Comparison of ENCODE assay signal across 19 cellular contexts in genomic region chr7:132368246-132368900, GRCh38.
A peak's percentile ranks its signal among the peaks of the same experiment; 100 is the strongest.
DNase-seq lines count a peak whose midpoint lies in the region; ATAC-seq and TF ChIP-seq lines count a peak whose summit lies in the region.
"Had no signal": no experiment of that assay in that cellular context is flagged by ENCODE, and none has a peak within 500 bp of the region (broad histone marks: within the 10 kb centered on the region; RNA-seq: fewer than 3 reads in every experiment).

No MANE protein-coding gene starts in this region.

- no peak for TF ChIP-seq CTCF in tibial nerve (IDR thresholded peaks at IDR 0.05)

- 87 to 88% methylated on average over 6 to 9 of the region's 11 CpGs for WGBS in tibial nerve, 2 donors

- ATAC-seq in HG02885 (IDR thresholded peaks at IDR 0.05; ENCODE audit: poor library complexity, unreplicated experiment): no peak

- DNase-seq in COR-L47 (lab: John Stamatoyannopoulos, UW) (peak; percentile 96), NCI-H1092 (lab: John Stamatoyannopoulos, UW) (peak; percentile 26), NCI-H2171 treated with DMSO at 0.1 percent for 48 hours (lab: John Stamatoyannopoulos, UW) (peak; percentile 97), RPMI8226 (peak; percentile 97), tibial nerve (ENCODE audit: low spot score in 2 of 2) (no peak), inferior parietal cortex (ENCODE audit: extremely low spot score) (no peak)
- no peak for DNase-seq in effector memory CD4-positive, alpha-beta T cell
- DNase-seq: activated CD4-positive, alpha-beta memory T cell treated with anti-CD3 and anti-CD28 coated beads, Interleukin-2, amount 10 ng/mL, durations not matched to agents 7 days and 5 days; activated CD4-positive, CD25-positive, alpha-beta regulatory T cell; activated T-cell treated with anti-CD3 and anti-CD28 coated beads for 4 hours; dermis blood vessel endothelial cell; H9; heart right ventricle; NK-92 treated with Interleukin-12 subunit alpha and Interleukin-12 subunit beta, amount 100 ng/mL, for 24 hours; psoas muscle; stimulated activated CD4-positive, alpha-beta T cell treated with anti-CD3 and anti-CD28 coated beads, Interleukin-4, amount 100 ng/mL, for 1 hour; trophoblast cell had no signal

- no peak overlapping the region for H3K4me3 ChIP-seq in effector memory CD4-positive, alpha-beta T cell (ENCODE audit: insufficient read depth, low read depth, low read length, poor library complexity, severe bottlenecking)
- H3K4me3 ChIP-seq in tibial nerve: no peak overlapping the region
- H3K4me3 ChIP-seq: heart right ventricle, psoas muscle had no signal

- no peak for TF ChIP-seq EP300 in tibial nerve (IDR thresholded peaks at IDR 0.05)

- H3K27ac ChIP-seq in effector memory CD4-positive, alpha-beta T cell (ENCODE audit: insufficient read depth, low read length, poor library complexity, severe bottlenecking): no peak overlapping the region
- H3K27ac ChIP-seq in tibial nerve: no peak overlapping the region
- H3K27ac ChIP-seq: heart right ventricle, neutrophil, psoas muscle had no signal

- no peaks in the 10 kb centered on the region for H3K27me3 ChIP-seq in effector memory CD4-positive, alpha-beta T cell (replicated peaks; ENCODE audit: control insufficient read depth, insufficient read depth, low read length, poor library complexity, severe bottlenecking)
- no peaks in the 10 kb centered on the region for H3K27me3 ChIP-seq in tibial nerve
- H3K27me3 ChIP-seq: heart right ventricle, neutrophil had no signal

- no peaks in the 10 kb centered on the region for H3K9me3 ChIP-seq in effector memory CD4-positive, alpha-beta T cell (ENCODE audit: control insufficient read depth, low read length)
- no peaks in the 10 kb centered on the region for H3K9me3 ChIP-seq in tibial nerve
- H3K9me3 ChIP-seq: heart right ventricle, neutrophil, psoas muscle had no signal

- no peaks in the 10 kb centered on the region for H3K4me1 ChIP-seq in effector memory CD4-positive, alpha-beta T cell (ENCODE audit: control insufficient read depth, insufficient read depth, low read length, poor library complexity, severe bottlenecking)
- H3K4me1 ChIP-seq in tibial nerve: no peaks in the 10 kb centered on the region
- H3K4me1 ChIP-seq: psoas muscle had no signal

- H3K36me3 ChIP-seq in effector memory CD4-positive, alpha-beta T cell (ENCODE audit: control insufficient read depth, insufficient read depth, low read length): no peaks in the 10 kb centered on the region
- no peaks in the 10 kb centered on the region for H3K36me3 ChIP-seq in tibial nerve
- H3K36me3 ChIP-seq: heart right ventricle, neutrophil had no signal

- TF ChIP-seq POLR2A in tibial nerve (IDR thresholded peaks at IDR 0.05): no peak

Comparison
In these comparisons a context has a peak if more than half of its experiments do, and no peak if none do; other contexts are left out.
1. DNase-seq: peak in COR-L47 (single experiment), NCI-H1092 (single experiment), NCI-H2171 treated with DMSO at 0.1 percent for 48 hours (single experiment) and RPMI8226 (single experiment); none in effector memory CD4-positive, alpha-beta T cell (0 of 3), tibial nerve (0 of 2) and inferior parietal cortex (single experiment).